In the genomic region with DNA sequence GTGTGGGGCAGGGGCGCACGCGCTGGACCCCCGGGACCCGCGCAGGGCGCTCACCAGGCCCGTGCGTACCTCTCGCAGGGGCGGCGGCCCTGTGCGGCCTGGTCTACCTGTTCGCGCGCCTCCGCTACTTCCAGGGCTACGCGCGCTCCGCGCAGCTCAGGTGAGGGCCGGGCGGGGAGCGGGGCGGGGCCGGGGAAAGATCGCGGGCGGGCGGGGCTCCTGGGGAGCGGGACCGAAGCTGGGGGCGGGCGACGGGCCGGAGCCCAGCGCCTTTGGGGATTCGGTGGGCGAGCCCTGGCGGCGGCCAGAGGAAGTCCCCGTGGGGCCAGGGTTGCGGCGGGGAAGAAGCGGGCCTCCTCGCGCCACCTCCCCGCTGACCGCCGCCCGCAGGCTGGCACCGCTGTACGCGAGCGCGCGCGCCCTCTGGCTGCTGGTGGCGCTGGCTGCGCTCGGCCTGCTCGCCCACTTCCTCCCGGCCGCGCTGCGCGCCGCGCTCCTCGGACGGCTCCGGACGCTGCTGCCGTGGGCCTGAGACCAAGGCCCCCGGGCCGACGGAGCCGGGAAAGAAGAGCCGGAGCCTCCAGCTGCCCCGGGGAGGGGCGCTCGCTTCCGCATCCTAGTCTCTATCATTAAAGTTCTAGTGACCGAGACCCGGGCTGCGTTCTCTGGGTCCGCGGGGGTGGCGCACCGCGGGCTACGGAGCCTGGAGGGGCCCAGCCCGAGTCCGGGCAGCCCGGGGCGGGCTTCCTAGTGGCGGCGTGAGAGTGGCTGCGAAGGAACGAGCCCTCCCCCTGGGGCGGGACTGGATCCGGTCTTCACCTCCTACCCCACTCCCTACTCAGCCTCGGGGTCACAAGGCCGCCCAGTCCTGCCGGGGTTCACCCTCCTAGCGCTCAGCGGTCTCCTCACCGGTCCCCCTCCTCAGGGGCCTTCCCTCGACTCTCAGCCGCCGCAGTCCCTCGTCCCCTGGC, we compare ENCODE assay signal across 1 cellular context.
TF ChIP-seq lines count a peak whose summit lies in the region.

No MANE protein-coding gene starts in this region.

TF ChIP-seq in HepG2, 621 proteins besides CTCF, POLR2A, EP300 and RAD21 (continued from another document and continues in another):
- TF ChIP-seq ZNF784 (CRISPR knock-in tag; IDR thresholded peaks at IDR 0.05; ENCODE audit: borderline replicate concordance) (no peak), RARG (CRISPR knock-in tag; IDR thresholded peaks at IDR 0.05; ENCODE audit: low read depth) (no peak), ZNF34 (CRISPR knock-in tag; IDR thresholded peaks at IDR 0.05; ENCODE audit: borderline replicate concordance) (no peak), ZBTB8A (CRISPR knock-in tag; IDR thresholded peaks at IDR 0.05; ENCODE audit: borderline replicate concordance, low read depth) (no peak), HES4 (CRISPR knock-in tag; IDR thresholded peaks at IDR 0.05; ENCODE audit: borderline replicate concordance) (peak; percentile 37), ZNF883 (CRISPR knock-in tag; IDR thresholded peaks at IDR 0.05; ENCODE audit: not compliant biosample characterization) (no peak), ZBTB3 (CRISPR knock-in tag; IDR thresholded peaks at IDR 0.05; ENCODE audit: borderline replicate concordance, low read depth) (no peak), ZFP90 (CRISPR knock-in tag; IDR thresholded peaks at IDR 0.05; ENCODE audit: borderline replicate concordance) (no peak), RCOR2 (CRISPR knock-in tag; IDR thresholded peaks at IDR 0.05) (no peak), NFE2L1 (CRISPR knock-in tag; IDR thresholded peaks at IDR 0.05; ENCODE audit: borderline replicate concordance) (0 out of 2 replicates have a peak, but pooled peaks have one; percentile 22), PAWR (CRISPR knock-in tag; IDR thresholded peaks at IDR 0.05; ENCODE audit: borderline replicate concordance) (no peak), NKX3-1 (CRISPR knock-in tag; IDR thresholded peaks at IDR 0.05) (no peak; the same call in 1 of the 2 replicates), GABPB1 (CRISPR knock-in tag; IDR thresholded peaks at IDR 0.05) (peak; percentile 79), ZNF678 (CRISPR knock-in tag; IDR thresholded peaks at IDR 0.05) (no peak), NFE2L2 (IDR thresholded peaks at IDR 0.05; ENCODE audit: low read length) (no peak), ZBED4 (CRISPR knock-in tag; IDR thresholded peaks at IDR 0.05; ENCODE audit: borderline replicate concordance) (peak; percentile 84), ZNF501 (CRISPR knock-in tag; IDR thresholded peaks at IDR 0.05) (no peak), HCFC1 (IDR thresholded peaks at IDR 0.05; ENCODE audit: low read depth, low read length) (no peak), ZNF550 (CRISPR knock-in tag; IDR thresholded peaks at IDR 0.05; ENCODE audit: borderline replicate concordance) (no peak), ZNF788 (CRISPR knock-in tag; IDR thresholded peaks at IDR 0.05; ENCODE audit: borderline replicate concordance) (peak; percentile 50), KAT7 (CRISPR knock-in tag; IDR thresholded peaks at IDR 0.05; ENCODE audit: borderline replicate concordance) (no peak; the same call in 1 of the 2 replicates), ZFY (CRISPR knock-in tag; IDR thresholded peaks at IDR 0.05) (peak; percentile 92), SP2 (CRISPR knock-in tag; IDR thresholded peaks at IDR 0.05) (peak; percentile 6; the same call in 1 of the 2 replicates), HNF4G (IDR thresholded peaks at IDR 0.05; ENCODE audit: borderline replicate concordance, low read depth, low read length) (no peak), HNF4G (CRISPR knock-in tag; IDR thresholded peaks at IDR 0.05; ENCODE audit: borderline replicate concordance, low read depth) (no peak), ZNF652 (CRISPR knock-in tag; IDR thresholded peaks at IDR 0.05; ENCODE audit: borderline replicate concordance, low read depth) (no peak), ZFP37 (CRISPR knock-in tag; IDR thresholded peaks at IDR 0.05; ENCODE audit: borderline replicate concordance) (no peak), TCF12 (IDR thresholded peaks at IDR 0.05) (no peak), TCF12 (CRISPR knock-in tag; IDR thresholded peaks at IDR 0.05) (no peak), SAP130 (CRISPR knock-in tag; IDR thresholded peaks at IDR 0.05; ENCODE audit: low read depth) (peak; percentile 55), RELA (CRISPR knock-in tag; IDR thresholded peaks at IDR 0.05) (no peak), MLLT10 (CRISPR knock-in tag; IDR thresholded peaks at IDR 0.05) (no peak), HDAC6 (IDR thresholded peaks at IDR 0.05; ENCODE audit: low read depth, low read length) (no peak), NR2C2 (CRISPR knock-in tag; IDR thresholded peaks at IDR 0.05; ENCODE audit: borderline replicate concordance) (peak; percentile 43; the same call in 1 of the 2 replicates), ZNF121 (CRISPR knock-in tag; IDR thresholded peaks at IDR 0.05) (no peak), SMAD3 (CRISPR knock-in tag; IDR thresholded peaks at IDR 0.05) (no peak), ZNF704 (CRISPR knock-in tag; IDR thresholded peaks at IDR 0.05; ENCODE audit: borderline replicate concordance) (no peak), SUZ12 (IDR thresholded peaks at IDR 0.05; ENCODE audit: low read depth, low read length) (no peak), GZF1 (CRISPR knock-in tag; IDR thresholded peaks at IDR 0.05) (no peak), ZNF232 (CRISPR knock-in tag; IDR thresholded peaks at IDR 0.05; ENCODE audit: borderline replicate concordance) (0 out of 2 replicates have a peak, but pooled peaks have one; percentile 35), DRAP1 (CRISPR knock-in tag; IDR thresholded peaks at IDR 0.05) (no peak), TBX3 (IDR thresholded peaks at IDR 0.05; ENCODE audit: borderline replicate concordance) (no peak), ZNF776 (CRISPR knock-in tag; IDR thresholded peaks at IDR 0.05) (no peak; the same call in 1 of the 2 replicates)
- TF ChIP-seq, protein P1, sequence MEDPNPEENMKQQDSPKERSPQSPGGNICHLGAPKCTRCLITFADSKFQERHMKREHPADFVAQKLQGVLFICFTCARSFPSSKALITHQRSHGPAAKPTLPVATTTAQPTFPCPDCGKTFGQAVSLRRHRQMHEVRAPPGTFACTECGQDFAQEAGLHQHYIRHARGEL (CRISPR knock-in tag; IDR thresholded peaks at IDR 0.05), result no peak
- TF ChIP-seq, protein P2, sequence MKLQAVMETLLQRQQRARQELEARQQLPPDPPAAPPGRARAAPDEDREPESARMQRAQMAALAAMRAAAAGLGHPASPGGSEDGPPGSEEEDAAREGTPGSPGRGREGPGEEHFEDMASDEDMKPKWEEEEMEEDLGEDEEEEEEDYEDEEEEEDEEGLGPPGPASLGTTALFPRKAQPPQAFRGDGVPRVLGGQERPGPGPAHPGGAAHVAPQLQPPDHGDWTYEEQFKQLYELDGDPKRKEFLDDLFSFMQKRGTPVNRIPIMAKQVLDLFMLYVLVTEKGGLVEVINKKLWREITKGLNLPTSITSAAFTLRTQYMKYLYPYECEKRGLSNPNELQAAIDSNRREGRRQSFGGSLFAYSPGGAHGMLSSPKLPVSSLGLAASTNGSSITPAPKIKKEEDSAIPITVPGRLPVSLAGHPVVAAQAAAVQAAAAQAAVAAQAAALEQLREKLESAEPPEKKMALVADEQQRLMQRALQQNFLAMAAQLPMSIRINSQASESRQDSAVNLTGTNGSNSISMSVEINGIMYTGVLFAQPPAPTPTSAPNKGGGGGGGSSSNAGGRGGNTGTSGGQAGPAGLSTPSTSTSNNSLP (IDR thresholded peaks at IDR 0.05; ENCODE audit: low read depth, low read length), result no peak
- TF ChIP-seq, protein P3, sequence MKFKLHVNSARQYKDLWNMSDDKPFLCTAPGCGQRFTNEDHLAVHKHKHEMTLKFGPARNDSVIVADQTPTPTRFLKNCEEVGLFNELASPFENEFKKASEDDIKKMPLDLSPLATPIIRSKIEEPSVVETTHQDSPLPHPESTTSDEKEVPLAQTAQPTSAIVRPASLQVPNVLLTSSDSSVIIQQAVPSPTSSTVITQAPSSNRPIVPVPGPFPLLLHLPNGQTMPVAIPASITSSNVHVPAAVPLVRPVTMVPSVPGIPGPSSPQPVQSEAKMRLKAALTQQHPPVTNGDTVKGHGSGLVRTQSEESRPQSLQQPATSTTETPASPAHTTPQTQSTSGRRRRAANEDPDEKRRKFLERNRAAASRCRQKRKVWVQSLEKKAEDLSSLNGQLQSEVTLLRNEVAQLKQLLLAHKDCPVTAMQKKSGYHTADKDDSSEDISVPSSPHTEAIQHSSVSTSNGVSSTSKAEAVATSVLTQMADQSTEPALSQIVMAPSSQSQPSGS (CRISPR knock-in tag; IDR thresholded peaks at IDR 0.05), result peak; percentile 23; the same call in 1 of the 2 replicates
- TF ChIP-seq, protein P4, sequence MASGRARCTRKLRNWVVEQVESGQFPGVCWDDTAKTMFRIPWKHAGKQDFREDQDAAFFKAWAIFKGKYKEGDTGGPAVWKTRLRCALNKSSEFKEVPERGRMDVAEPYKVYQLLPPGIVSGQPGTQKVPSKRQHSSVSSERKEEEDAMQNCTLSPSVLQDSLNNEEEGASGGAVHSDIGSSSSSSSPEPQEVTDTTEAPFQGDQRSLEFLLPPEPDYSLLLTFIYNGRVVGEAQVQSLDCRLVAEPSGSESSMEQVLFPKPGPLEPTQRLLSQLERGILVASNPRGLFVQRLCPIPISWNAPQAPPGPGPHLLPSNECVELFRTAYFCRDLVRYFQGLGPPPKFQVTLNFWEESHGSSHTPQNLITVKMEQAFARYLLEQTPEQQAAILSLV (CRISPR knock-in tag; IDR thresholded peaks at IDR 0.05; ENCODE audit: borderline replicate concordance), result 0 out of 2 replicates have a peak, but pooled peaks have one; percentile 30
- TF ChIP-seq, protein P5, sequence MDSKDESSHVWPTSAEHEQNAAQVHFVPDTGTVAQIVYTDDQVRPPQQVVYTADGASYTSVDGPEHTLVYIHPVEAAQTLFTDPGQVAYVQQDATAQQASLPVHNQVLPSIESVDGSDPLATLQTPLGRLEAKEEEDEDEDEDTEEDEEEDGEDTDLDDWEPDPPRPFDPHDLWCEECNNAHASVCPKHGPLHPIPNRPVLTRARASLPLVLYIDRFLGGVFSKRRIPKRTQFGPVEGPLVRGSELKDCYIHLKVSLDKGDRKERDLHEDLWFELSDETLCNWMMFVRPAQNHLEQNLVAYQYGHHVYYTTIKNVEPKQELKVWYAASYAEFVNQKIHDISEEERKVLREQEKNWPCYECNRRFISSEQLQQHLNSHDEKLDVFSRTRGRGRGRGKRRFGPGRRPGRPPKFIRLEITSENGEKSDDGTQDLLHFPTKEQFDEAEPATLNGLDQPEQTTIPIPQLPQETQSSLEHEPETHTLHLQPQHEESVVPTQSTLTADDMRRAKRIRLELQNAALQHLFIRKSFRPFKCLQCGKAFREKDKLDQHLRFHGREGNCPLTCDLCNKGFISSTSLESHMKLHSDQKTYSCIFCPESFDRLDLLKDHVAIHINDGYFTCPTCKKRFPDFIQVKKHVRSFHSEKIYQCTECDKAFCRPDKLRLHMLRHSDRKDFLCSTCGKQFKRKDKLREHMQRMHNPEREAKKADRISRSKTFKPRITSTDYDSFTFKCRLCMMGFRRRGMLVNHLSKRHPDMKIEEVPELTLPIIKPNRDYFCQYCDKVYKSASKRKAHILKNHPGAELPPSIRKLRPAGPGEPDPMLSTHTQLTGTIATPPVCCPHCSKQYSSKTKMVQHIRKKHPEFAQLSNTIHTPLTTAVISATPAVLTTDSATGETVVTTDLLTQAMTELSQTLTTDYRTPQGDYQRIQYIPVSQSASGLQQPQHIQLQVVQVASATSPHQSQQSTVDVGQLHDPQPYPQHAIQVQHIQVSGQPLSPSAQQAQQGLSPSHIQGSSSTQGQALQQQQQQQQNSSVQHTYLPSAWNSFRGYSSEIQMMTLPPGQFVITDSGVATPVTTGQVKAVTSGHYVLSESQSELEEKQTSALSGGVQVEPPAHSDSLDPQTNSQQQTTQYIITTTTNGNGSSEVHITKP (CRISPR knock-in tag; IDR thresholded peaks at IDR 0.05; ENCODE audit: low read depth), result no peak
